In the genomic region with DNA sequence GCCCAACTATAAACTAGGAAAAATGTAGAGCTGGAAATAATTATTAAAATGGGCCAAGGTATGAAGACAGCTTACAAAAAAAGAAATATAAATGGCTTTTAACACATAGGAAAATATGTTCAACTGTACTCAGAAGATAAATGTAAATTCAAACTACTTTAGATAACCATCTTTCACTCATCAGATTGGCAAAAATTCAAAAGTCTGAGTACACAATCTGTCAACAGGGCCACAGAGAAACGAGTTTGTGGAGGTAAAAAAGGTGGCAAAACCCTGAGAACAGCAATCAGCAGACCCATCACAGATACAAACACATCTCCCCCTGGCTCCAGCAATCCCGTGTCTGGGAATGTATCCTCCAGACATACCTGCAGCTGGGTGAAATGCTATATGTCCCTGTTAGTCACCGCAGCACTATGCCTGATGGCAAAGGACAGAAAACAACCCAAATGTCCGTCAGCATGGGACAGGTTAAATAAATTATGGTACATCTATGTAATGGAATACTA, we compare ENCODE assay signal across 21 cellular contexts.
"Had no signal": no experiment of that assay in that cellular context is flagged by ENCODE, and none has a peak within 500 bp of the region (broad histone marks: within the 10 kb centered on the region; RNA-seq: fewer than 3 reads in every experiment).

No MANE protein-coding gene starts in this region.

- H3K27ac ChIP-seq: foreskin keratinocyte, pancreas, tibial artery had no signal

- H3K27me3 Mint-ChIP-seq: brain; stimulated activated naive CD8-positive, alpha-beta T cell treated with anti-CD3 and anti-CD28 coated beads, Interleukin-15, Interleukin-2, amounts not matched to agents 100 ng/mL and 50 ng/mL, for 24 hours had no signal

- H3K4me3 ChIP-seq: mucosa of descending colon, pancreas, tibial artery had no signal

- H3K9me3 ChIP-seq: mucosa of descending colon, pancreas, tibial artery had no signal

- H3K36me3 Mint-ChIP-seq: activated naive CD4-positive, alpha-beta T cell treated with anti-CD3 and anti-CD28 coated beads, Interleukin-2, amount 50 U/mL, for 72 hours; brain; immature natural killer cell had no signal

- ATAC-seq: activated naive CD4-positive, alpha-beta T cell treated with anti-CD3 and anti-CD28 coated beads, Interleukin-2, amount 50 U/mL, for 72 hours; activated T-helper 17 cell treated with anti-CD3 and anti-CD28 coated beads, Interleukin-2, amount 50 U/mL, for 72 hours; foreskin keratinocyte; mucosa of descending colon; pancreas; right cardiac atrium had no signal

- H3K36me3 ChIP-seq: pancreas, tibial artery had no signal

- H3K27me3 ChIP-seq: foreskin keratinocyte, pancreas, tibial artery had no signal

- H3K9me3 Mint-ChIP-seq: activated naive CD4-positive, alpha-beta T cell treated with anti-CD3 and anti-CD28 coated beads, Interleukin-2, amount 50 U/mL, for 72 hours; activated T-cell treated with anti-CD3 and anti-CD28 coated beads, Interleukin-2, amount 50 U/mL, for 24 hours; activated T-helper 17 cell treated with anti-CD3 and anti-CD28 coated beads, Interleukin-2, amount 50 U/mL, for 72 hours; brain; immature natural killer cell; nephron progenitor cell; stimulated activated naive CD8-positive, alpha-beta T cell treated with anti-CD3 and anti-CD28 coated beads, Interleukin-15, Interleukin-2, amounts not matched to agents 100 ng/mL and 50 ng/mL, for 24 hours; T-helper 2 cell treated with Interferon-gamma antibody and Interleukin-4, amounts not matched to agents 5 μg/mL and 100 μg/mL, for 36 hours had no signal

- H3K27ac Mint-ChIP-seq: activated naive CD4-positive, alpha-beta T cell treated with anti-CD3 and anti-CD28 coated beads, Interleukin-2, amount 50 U/mL, for 72 hours; activated T-cell treated with anti-CD3 and anti-CD28 coated beads, Interleukin-2, amount 50 U/mL, for 24 hours; activated T-helper 17 cell treated with anti-CD3 and anti-CD28 coated beads, Interleukin-2, amount 50 U/mL, for 72 hours; immature natural killer cell; nephron progenitor cell; stimulated activated naive CD8-positive, alpha-beta T cell treated with anti-CD3 and anti-CD28 coated beads, Interleukin-15, Interleukin-2, amounts not matched to agents 100 ng/mL and 50 ng/mL, for 24 hours; T-helper 2 cell treated with Interferon-gamma antibody and Interleukin-4, amounts not matched to agents 5 μg/mL and 100 μg/mL, for 36 hours had no signal

- H3K4me1 Mint-ChIP-seq: activated T-helper 17 cell treated with anti-CD3 and anti-CD28 coated beads, Interleukin-2, amount 50 U/mL, for 72 hours; immature natural killer cell had no signal

- DNase-seq: activated CD4-positive, alpha-beta T cell treated with anti-CD3 and anti-CD28 coated beads, Interleukin-2, amount 50 U/mL, for 4 hours; activated CD8-positive, alpha-beta memory T cell treated with anti-CD3 and anti-CD28 coated beads for 24 hours; activated CD8-positive, alpha-beta memory T cell treated with anti-CD3 and anti-CD28 coated beads, Interleukin-2, amount 50 U/mL, for 4 hours; activated T-cell treated with anti-CD3 and anti-CD28 coated beads, Interleukin-2, amount 50 U/mL, for 24 hours; aorta; effector memory CD4-positive, alpha-beta T cell; foreskin keratinocyte; immature natural killer cell; mesenchymal stem cell; mucosa of descending colon; nephron progenitor cell; pancreas; right cardiac atrium; stimulated activated CD4-positive, alpha-beta T cell treated with anti-CD3 and anti-CD28 coated beads, Interleukin-12 subunit alpha, Interleukin-12 subunit beta, amount 100 ng/mL, for 4 hours; stimulated activated CD4-positive, alpha-beta T cell treated with anti-CD3 and anti-CD28 coated beads, Interleukin-4, amount 100 ng/mL, for 4 hours; tibial artery had no signal

- H3K4me3 Mint-ChIP-seq: activated T-cell treated with anti-CD3 and anti-CD28 coated beads, Interleukin-2, amount 50 U/mL, for 24 hours; activated T-helper 17 cell treated with anti-CD3 and anti-CD28 coated beads, Interleukin-2, amount 50 U/mL, for 72 hours; brain; immature natural killer cell; nephron progenitor cell; stimulated activated naive CD8-positive, alpha-beta T cell treated with anti-CD3 and anti-CD28 coated beads, Interleukin-15, Interleukin-2, amounts not matched to agents 100 ng/mL and 50 ng/mL, for 24 hours; T-helper 2 cell treated with Interferon-gamma antibody and Interleukin-4, amounts not matched to agents 5 μg/mL and 100 μg/mL, for 36 hours had no signal

- H3K4me1 ChIP-seq: pancreas had no signal
